ENCODE assay signal across 16 cellular contexts in genomic region chr13:99347335-99347878, GRCh38. TPM values are rescaled to one million over a fixed set of nuclear protein-coding genes. Genes with fewer than 3 reads are reported as not detected.
DNase-seq lines count a peak whose midpoint lies in the region; ATAC-seq and TF ChIP-seq lines count a peak whose summit lies in the region.
"Had no signal": no experiment of that assay in that cellular context is flagged by ENCODE, and none has a peak within 500 bp of the region (broad histone marks: within the 10 kb centered on the region; RNA-seq: fewer than 3 reads in every experiment).

No MANE protein-coding gene starts in this region.

- no peak for ATAC-seq in activated CD8-positive, alpha-beta T cell treated with anti-CD3 and anti-CD28 coated beads, Interleukin-2, amount 10 ng/mL, durations not matched to agents 7 days and 5 days
- no peak for ATAC-seq in activated CD8-positive, alpha-beta T cell treated with anti-CD3 and anti-CD28 coated beads for 36 hours
- peak; percentile 3 for ATAC-seq in HG02571 (IDR thresholded peaks at IDR 0.05; ENCODE audit: unreplicated experiment)
- ATAC-seq in HG03565 (IDR thresholded peaks at IDR 0.05; ENCODE audit: unreplicated experiment) = peak; percentile 12

- H3K4me1 ChIP-seq in adrenal gland (replicated peaks in 1 of 2) = no peaks in the 10 kb centered on the region
- H3K4me1 ChIP-seq: SJSA1 had no signal

- no peaks in the 10 kb centered on the region for H3K27me3 Mint-ChIP-seq in activated CD8-positive, alpha-beta T cell treated with anti-CD3 and anti-CD28 coated beads, Interleukin-2, amount 10 ng/mL, durations not matched to agents 7 days and 5 days (ENCODE audit: low read depth)
- no peaks in the 10 kb centered on the region for H3K27me3 Mint-ChIP-seq in activated CD8-positive, alpha-beta T cell treated with anti-CD3 and anti-CD28 coated beads for 36 hours
- peaks cover 6% of the 10 kb centered on the region for H3K27me3 Mint-ChIP-seq in nephron progenitor cell (ENCODE audit: low read depth, poor library complexity)
- H3K27me3 Mint-ChIP-seq: type B pancreatic cell had no signal

- CTCF ChIA-PET in activated CD8-positive, alpha-beta T cell treated with anti-CD3 and anti-CD28 coated beads, Interleukin-2, amount 10 ng/mL, durations not matched to agents 7 days and 5 days (lab: Charles Lee) = interaction anchor here (2.1 kb wide), 1 partner anchor 12 kb away, joined by 7 read pairs; no protein-coding TSS in a partner anchor
- CTCF ChIA-PET in activated CD8-positive, alpha-beta T cell treated with anti-CD3 and anti-CD28 coated beads for 36 hours (lab: Charles Lee) = interaction anchor here (1.1 to 1.8 kb wide), 4 partner anchors 12 to 89 kb away, joined by 3 to 9 read pairs (median 4); no protein-coding TSS in a partner anchor

- peaks cover 65% of the 10 kb centered on the region for H3K36me3 Mint-ChIP-seq in activated CD8-positive, alpha-beta T cell treated with anti-CD3 and anti-CD28 coated beads, Interleukin-2, amount 10 ng/mL, durations not matched to agents 7 days and 5 days (ENCODE audit: low read depth)
- H3K36me3 Mint-ChIP-seq in activated CD8-positive, alpha-beta T cell treated with anti-CD3 and anti-CD28 coated beads for 36 hours (ENCODE audit: low read depth) = peaks cover 43% of the 10 kb centered on the region
- H3K36me3 Mint-ChIP-seq in nephron progenitor cell (ENCODE audit: low read depth) = peaks cover 65% of the 10 kb centered on the region

- H3K9me3 Mint-ChIP-seq in activated CD8-positive, alpha-beta T cell treated with anti-CD3 and anti-CD28 coated beads, Interleukin-2, amount 10 ng/mL, durations not matched to agents 7 days and 5 days (ENCODE audit: insufficient read depth) = no peaks in the 10 kb centered on the region
- H3K9me3 Mint-ChIP-seq in activated CD8-positive, alpha-beta T cell treated with anti-CD3 and anti-CD28 coated beads for 36 hours = no peaks in the 10 kb centered on the region
- H3K9me3 Mint-ChIP-seq in nephron progenitor cell = no peaks in the 10 kb centered on the region
- H3K9me3 Mint-ChIP-seq: type B pancreatic cell had no signal

- peak overlapping the region; percentile 34 for H3K27ac Mint-ChIP-seq in activated CD8-positive, alpha-beta T cell treated with anti-CD3 and anti-CD28 coated beads, Interleukin-2, amount 10 ng/mL, durations not matched to agents 7 days and 5 days
- no peak overlapping the region for H3K27ac Mint-ChIP-seq in activated CD8-positive, alpha-beta T cell treated with anti-CD3 and anti-CD28 coated beads for 36 hours
- peak overlapping the region; percentile 16 for H3K27ac Mint-ChIP-seq in nephron progenitor cell

- H3K4me1 Mint-ChIP-seq in activated CD8-positive, alpha-beta T cell treated with anti-CD3 and anti-CD28 coated beads, Interleukin-2, amount 10 ng/mL, durations not matched to agents 7 days and 5 days (ENCODE audit: low read depth) = peaks cover 35% of the 10 kb centered on the region
- H3K4me1 Mint-ChIP-seq in activated CD8-positive, alpha-beta T cell treated with anti-CD3 and anti-CD28 coated beads for 36 hours (ENCODE audit: low read depth) = peaks cover 50% of the 10 kb centered on the region
- peaks cover 71% of the 10 kb centered on the region for H3K4me1 Mint-ChIP-seq in nephron progenitor cell

- H3K9me3 ChIP-seq in adrenal gland (replicated peaks in 1 of 3) = no peaks in the 10 kb centered on the region
- H3K9me3 ChIP-seq: SJSA1 had no signal

- DNase-seq in activated CD8-positive, alpha-beta T cell treated with anti-CD3 and anti-CD28 coated beads, Interleukin-2, amount 10 ng/mL, durations not matched to agents 7 days and 5 days = no peak
- DNase-seq in activated CD8-positive, alpha-beta T cell treated with anti-CD3 and anti-CD28 coated beads for 36 hours = no peak
- DNase-seq in nephron progenitor cell (no peak), erythroblast (lab: John Stamatoyannopoulos, UW) (no peak), MV-4-11 (lab: John Stamatoyannopoulos, UW) (no peak), adrenal gland (no peak)
- DNase-seq: amniotic stem cell, dermis blood vessel endothelial cell, HCEC 1CT, NCI-H2081 treated with DMSO at 0.1 percent for 48 hours had no signal

- intact Hi-C loops in activated CD8-positive, alpha-beta T cell treated with anti-CD3 and anti-CD28 coated beads for 36 hours (cut with micrococcal nuclease) = no loop called here
- intact Hi-C loops in adrenal gland (cut with DNase I) = no loop called here

- H3K4me3 ChIP-seq in adrenal gland = no peak overlapping the region
- H3K4me3 ChIP-seq: lung, SJSA1 had no signal

- peaks cover 0 to 9% of the 10 kb centered on the region in 2 donors for H3K36me3 ChIP-seq in adrenal gland (replicated peaks in 1 of 2)

- no peak overlapping the region for H3K4me3 Mint-ChIP-seq in activated CD8-positive, alpha-beta T cell treated with anti-CD3 and anti-CD28 coated beads, Interleukin-2, amount 10 ng/mL, durations not matched to agents 7 days and 5 days
- H3K4me3 Mint-ChIP-seq in activated CD8-positive, alpha-beta T cell treated with anti-CD3 and anti-CD28 coated beads for 36 hours = no peak overlapping the region
- H3K4me3 Mint-ChIP-seq in nephron progenitor cell = no peak overlapping the region
- H3K4me3 Mint-ChIP-seq: type B pancreatic cell had no signal

- H3K27ac ChIP-seq in adrenal gland = no peak overlapping the region
- H3K27ac ChIP-seq: SJSA1 had no signal

- POLR2A ChIA-PET in activated CD8-positive, alpha-beta T cell treated with anti-CD3 and anti-CD28 coated beads, Interleukin-2, amount 10 ng/mL, durations not matched to agents 7 days and 5 days (lab: Charles Lee) = no interaction called here
- POLR2A ChIA-PET in activated CD8-positive, alpha-beta T cell treated with anti-CD3 and anti-CD28 coated beads for 36 hours (lab: Charles Lee) = no interaction called here

- no peaks in the 10 kb centered on the region for H3K27me3 ChIP-seq in adrenal gland
- H3K27me3 ChIP-seq: SJSA1 had no signal

- TF ChIP-seq POLR2A in erythroblast (IDR thresholded peaks at IDR 0.05; ENCODE audit: low read length) (no peak), adrenal gland (IDR thresholded peaks at IDR 0.05) (no peak)

- no peak for TF ChIP-seq CTCF in activated CD8-positive, alpha-beta T cell treated with anti-CD3 and anti-CD28 coated beads for 36 hours (IDR thresholded peaks at IDR 0.05)
- TF ChIP-seq CTCF in nephron progenitor cell (IDR thresholded peaks at IDR 0.05) = no peak
- TF ChIP-seq CTCF in adrenal gland (IDR thresholded peaks at IDR 0.05) = no peak

- 92 to 97% (median 94%) methylated on average over 6 of the region's 6 CpGs for WGBS in adrenal gland, 4 donors

RNA-seq across cellular contexts. Expression of gene GPR183, which starts 40.2 kb away (rescaled TPM):
- 1 to 10 TPM; 5.0 to 5.2 TPM for total RNA-seq in activated CD8-positive, alpha-beta T cell treated with anti-CD3 and anti-CD28 coated beads, Interleukin-2, amount 10 ng/mL, durations not matched to agents 7 days and 5 days
- total RNA-seq in activated CD8-positive, alpha-beta T cell treated with anti-CD3 and anti-CD28 coated beads for 36 hours = 10 to 100 TPM in 1 of 2 experiments, 1 to 10 TPM in 1; 8.6 to 10.0 TPM
- total RNA-seq in adrenal gland = 10 to 100 TPM in 3 of 8 donors, 1 to 10 TPM in 5; 4.5 to 15.0 (median 9.2) TPM
- 10 to 100 TPM in 1 of 3 donors, 1 to 10 TPM in 2; 4.2 to 12.8 (median 5.5) TPM for polyA plus RNA-seq in adrenal gland
- total RNA-seq: A172 had no signal

Comparison
In these comparisons a context has a peak if more than half of its experiments do, and no peak if none do; other contexts are left out.
1. ATAC-seq: peak in HG02571 (single experiment) and HG03565 (single experiment); none in activated CD8-positive, alpha-beta T cell treated with anti-CD3 and anti-CD28 coated beads, Interleukin-2, amount 10 ng/mL, durations not matched to agents 7 days and 5 days (single experiment) and activated CD8-positive, alpha-beta T cell treated with anti-CD3 and anti-CD28 coated beads for 36 hours (single experiment).